ENCODE assay signal across 12 cellular contexts in the genomic region with DNA sequence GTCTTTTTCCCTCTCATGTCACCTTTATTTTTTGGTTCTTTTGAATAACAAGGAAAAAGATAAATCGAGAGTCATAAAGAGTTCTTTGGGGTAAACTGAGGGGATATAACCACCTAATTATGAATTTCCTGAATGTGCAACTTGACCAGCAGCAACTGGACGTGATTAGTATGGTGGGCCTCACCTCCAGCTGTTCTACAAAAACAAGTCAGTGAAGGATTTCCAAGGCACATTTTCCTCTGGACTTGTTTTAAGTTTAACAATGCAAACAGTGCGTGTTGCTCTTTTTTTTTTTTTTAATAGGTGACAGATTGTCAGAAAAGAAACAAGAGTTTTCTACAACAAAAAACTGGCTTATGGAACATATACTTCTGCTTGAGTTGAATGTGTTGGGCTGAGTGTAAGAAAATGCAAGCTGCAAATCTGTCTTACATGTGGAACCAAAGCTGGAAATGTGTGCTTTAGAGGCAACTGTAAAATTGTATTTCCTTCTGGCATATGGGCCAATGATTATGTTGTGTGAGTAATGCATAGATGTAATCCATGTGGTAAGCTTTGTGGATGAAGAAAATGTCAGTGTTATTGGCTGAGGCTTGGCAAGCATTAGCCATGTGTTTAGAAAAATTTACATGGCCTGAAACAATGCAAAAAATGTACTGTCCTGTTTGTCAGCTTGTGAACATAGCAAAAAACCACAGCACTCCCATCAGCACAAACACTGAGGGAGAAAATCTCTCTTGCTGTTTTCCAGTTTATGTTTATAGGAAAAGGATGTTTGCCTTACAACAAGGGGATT. TPM values are rescaled to one million over a fixed set of nuclear protein-coding genes. Genes with fewer than 3 reads are reported as not detected.
DNase-seq lines count a peak whose midpoint lies in the region; ATAC-seq and TF ChIP-seq lines count a peak whose summit lies in the region.
"Had no signal": no experiment of that assay in that cellular context is flagged by ENCODE, and none has a peak within 500 bp of the region (broad histone marks: within the 10 kb centered on the region; RNA-seq: fewer than 3 reads in every experiment).

No MANE protein-coding gene starts in this region.

- H3K27me3 ChIP-seq in adrenal gland (no peaks in the 10 kb centered on the region), thyroid gland (no peaks in the 10 kb centered on the region)
- H3K27me3 ChIP-seq: pancreas had no signal

- H3K27ac ChIP-seq in adrenal gland: no peak overlapping the region
- H3K27ac ChIP-seq in thyroid gland: no peak overlapping the region
- H3K27ac ChIP-seq: pancreas had no signal

- H3K4me3 ChIP-seq in fibroblast of pulmonary artery (replicated peaks; ENCODE audit: low read depth, low read length) (no peak overlapping the region), retinal pigment epithelial cell (ENCODE audit: low read length) (no peak overlapping the region), adrenal gland (no peak overlapping the region), thyroid gland (replicated peaks in 1 of 3) (no peak overlapping the region)
- H3K4me3 ChIP-seq: pancreas had no signal

- no peaks in the 10 kb centered on the region for H3K36me3 ChIP-seq in adrenal gland (replicated peaks in 1 of 2)
- no peaks in the 10 kb centered on the region for H3K36me3 ChIP-seq in thyroid gland
- H3K36me3 ChIP-seq: pancreas had no signal

- DNase-seq in HCEC 1CT (peak; percentile 96), fibroblast of pulmonary artery (ENCODE audit: low read depth) (peak; percentile 87), retinal pigment epithelial cell (ENCODE audit: low read depth) (peak; percentile 43), adrenal gland (no peak), thyroid gland (no peak), NCI-H2081 treated with DMSO at 0.1 percent for 48 hours (lab: John Stamatoyannopoulos, UW) (no peak)
- DNase-seq: DMS153; NCI-H1092; NCI-H69; pancreas; stimulated activated CD4-positive, alpha-beta T cell treated with anti-CD3 and anti-CD28 coated beads, Interleukin-4, amount 100 ng/mL, for 4 hours had no signal

- H3K9me3 ChIP-seq in adrenal gland (replicated peaks in 1 of 3): no peaks in the 10 kb centered on the region
- no peaks in the 10 kb centered on the region for H3K9me3 ChIP-seq in thyroid gland
- H3K9me3 ChIP-seq: pancreas had no signal

- ATAC-seq in SK-N-SH treated with all-trans-retinoic acid at 6 μM for 48 hours: peak; percentile 89
- ATAC-seq: pancreas had no signal

- no peak for TF ChIP-seq POLR2A in adrenal gland (IDR thresholded peaks at IDR 0.05)
- no peak for TF ChIP-seq POLR2A in thyroid gland (IDR thresholded peaks at IDR 0.05)

- H3K4me1 ChIP-seq in adrenal gland (replicated peaks in 1 of 2): no peaks in the 10 kb centered on the region
- no peaks in the 10 kb centered on the region for H3K4me1 ChIP-seq in thyroid gland
- H3K4me1 ChIP-seq: pancreas had no signal

- 29 to 73% (median 65%) methylated on average over 3 of the region's 3 CpGs for WGBS in adrenal gland, 4 donors
- WGBS in thyroid gland, 2 donors: 59 to 71% methylated on average over 3 of the region's 3 CpGs

- intact Hi-C loops in adrenal gland (cut with DNase I) (no loop called here), thyroid gland (cut with DNase I) (no loop called here)

- TF ChIP-seq CTCF in fibroblast of pulmonary artery (IDR thresholded peaks at IDR 0.05; ENCODE audit: low read length, missing control alignments) (no peak), retinal pigment epithelial cell (conservative IDR thresholded peaks at IDR 0.05; ENCODE audit: low read depth, low read length) (no peak), adrenal gland (IDR thresholded peaks at IDR 0.05) (no peak), thyroid gland (IDR thresholded peaks at IDR 0.05) (no peak)

TF ChIP-seq in SK-N-SH treated with all-trans-retinoic acid at 6 μM for 48 hours, 23 proteins besides CTCF, POLR2A, EP300 and RAD21:
- TF ChIP-seq PPARA (CRISPR knock-in tag; IDR thresholded peaks at IDR 0.05; ENCODE audit: borderline replicate concordance) (no peak), OSR1 (CRISPR knock-in tag; IDR thresholded peaks at IDR 0.05) (no peak), ZNF70 (CRISPR knock-in tag; IDR thresholded peaks at IDR 0.05) (no peak), ISL1 (CRISPR knock-in tag; IDR thresholded peaks at IDR 0.05) (no peak)
- TF ChIP-seq, protein P1, sequence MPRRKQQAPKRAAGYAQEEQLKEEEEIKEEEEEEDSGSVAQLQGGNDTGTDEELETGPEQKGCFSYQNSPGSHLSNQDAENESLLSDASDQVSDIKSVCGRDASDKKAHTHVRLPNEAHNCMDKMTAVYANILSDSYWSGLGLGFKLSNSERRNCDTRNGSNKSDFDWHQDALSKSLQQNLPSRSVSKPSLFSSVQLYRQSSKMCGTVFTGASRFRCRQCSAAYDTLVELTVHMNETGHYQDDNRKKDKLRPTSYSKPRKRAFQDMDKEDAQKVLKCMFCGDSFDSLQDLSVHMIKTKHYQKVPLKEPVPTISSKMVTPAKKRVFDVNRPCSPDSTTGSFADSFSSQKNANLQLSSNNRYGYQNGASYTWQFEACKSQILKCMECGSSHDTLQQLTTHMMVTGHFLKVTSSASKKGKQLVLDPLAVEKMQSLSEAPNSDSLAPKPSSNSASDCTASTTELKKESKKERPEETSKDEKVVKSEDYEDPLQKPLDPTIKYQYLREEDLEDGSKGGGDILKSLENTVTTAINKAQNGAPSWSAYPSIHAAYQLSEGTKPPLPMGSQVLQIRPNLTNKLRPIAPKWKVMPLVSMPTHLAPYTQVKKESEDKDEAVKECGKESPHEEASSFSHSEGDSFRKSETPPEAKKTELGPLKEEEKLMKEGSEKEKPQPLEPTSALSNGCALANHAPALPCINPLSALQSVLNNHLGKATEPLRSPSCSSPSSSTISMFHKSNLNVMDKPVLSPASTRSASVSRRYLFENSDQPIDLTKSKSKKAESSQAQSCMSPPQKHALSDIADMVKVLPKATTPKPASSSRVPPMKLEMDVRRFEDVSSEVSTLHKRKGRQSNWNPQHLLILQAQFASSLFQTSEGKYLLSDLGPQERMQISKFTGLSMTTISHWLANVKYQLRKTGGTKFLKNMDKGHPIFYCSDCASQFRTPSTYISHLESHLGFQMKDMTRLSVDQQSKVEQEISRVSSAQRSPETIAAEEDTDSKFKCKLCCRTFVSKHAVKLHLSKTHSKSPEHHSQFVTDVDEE (CRISPR knock-in tag; IDR thresholded peaks at IDR 0.05): no peak

RNA-seq across cellular contexts. Expression of gene FNDC3B, which starts 44.5 kb away (rescaled TPM):
- total RNA-seq in adrenal gland (100 to 1,000 TPM in 6 of 8 donors, 10 to 100 TPM in 2; 66.6 to 228 (median 128) TPM), thyroid gland (100 to 1,000 TPM; 118 to 172 (median 146) TPM)
- polyA plus RNA-seq in adrenal gland: 100 to 1,000 TPM in 1 of 3 donors, 10 to 100 TPM in 1, 1 to 10 TPM in 1; 9.9 to 124 (median 15.2) TPM

Comparison
In these comparisons a context has a peak if more than half of its experiments do, and no peak if none do; other contexts are left out.
1. DNase-seq: peak in HCEC 1CT (single experiment), fibroblast of pulmonary artery (single experiment) and retinal pigment epithelial cell (single experiment); none in adrenal gland (0 of 7), thyroid gland (0 of 2) and NCI-H2081 treated with DMSO at 0.1 percent for 48 hours (single experiment).